ENCODE assay signal across 1 cellular context in genomic region chr19:5977222-5977784, GRCh38.
TF ChIP-seq lines count a peak whose summit lies in the region.

No MANE protein-coding gene starts in this region.

TF ChIP-seq in H1, 55 proteins besides CTCF, POLR2A, EP300 and RAD21 (continued from another document):
- TF ChIP-seq CHD7 (IDR thresholded peaks at IDR 0.05; ENCODE audit: insufficient replicate concordance, low read length) (no peak), NRF1 (IDR thresholded peaks at IDR 0.05; ENCODE audit: low read depth, low read length) (no peak)
TF ChIP-seq in H1: peak in this region for 0.
